Comparison of ENCODE assay signal across 8 cellular contexts in the genomic region with DNA sequence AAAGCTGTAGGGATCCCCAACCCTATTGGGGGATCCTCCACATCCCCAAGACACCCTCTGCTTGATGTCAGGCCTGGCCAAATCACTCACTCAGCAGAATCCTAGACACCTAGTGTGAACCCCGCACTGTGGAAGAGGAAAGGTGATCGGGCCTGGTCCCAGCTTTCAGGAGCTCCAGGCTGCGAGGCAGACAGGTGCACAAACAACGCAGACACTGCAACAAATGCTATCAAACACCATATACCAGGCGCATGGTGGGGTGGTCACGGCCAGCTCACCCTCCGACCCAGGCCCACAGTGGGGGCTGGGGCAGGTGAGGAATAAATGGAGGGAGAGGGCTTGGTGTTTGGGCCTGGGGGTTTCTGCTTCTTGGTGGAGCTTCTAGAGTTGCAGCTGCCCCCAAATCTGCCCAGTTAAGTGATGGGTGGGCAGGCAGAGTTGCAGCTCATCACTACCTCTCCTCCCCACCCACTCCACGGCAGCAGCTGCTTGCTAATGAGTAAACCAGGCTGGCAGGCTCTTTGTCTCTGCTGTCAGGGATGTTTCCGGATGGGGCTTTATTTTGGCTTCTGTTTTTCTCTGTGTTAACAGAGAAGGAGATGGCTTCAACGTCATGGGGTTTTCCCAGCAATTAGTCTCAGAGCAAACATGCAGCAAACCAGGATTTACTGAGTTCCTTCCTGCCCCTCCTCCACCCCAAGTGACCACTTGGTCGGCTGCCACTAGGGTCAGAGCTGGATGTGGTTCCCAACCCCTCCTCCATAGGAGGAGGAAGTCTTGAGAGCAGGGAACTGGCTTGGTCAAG. TPM values are rescaled to one million over a fixed set of nuclear protein-coding genes. Genes with fewer than 3 reads are reported as not detected.
DNase-seq lines count a peak whose midpoint lies in the region; ATAC-seq, FAIRE-seq and TF ChIP-seq lines count a peak whose summit lies in the region.

No MANE protein-coding gene starts in this region.

- peak; percentile 50 for DNase-seq in H7
- DNase-seq in NCI-H774 (lab: John Stamatoyannopoulos, UW) = peak; percentile 89
- peak; percentile 31 for DNase-seq in bronchial epithelial cell (ENCODE audit: low read depth)
- DNase-seq in left colon = peak; percentile 44 to 65
- peak; percentile 78 for DNase-seq in stromal cell of bone marrow (ENCODE audit: low read depth)
- no peak for DNase-seq in GM10266 (ENCODE audit: extremely low spot score)
- DNase-seq in ecto neural progenitor cell (ENCODE audit: low spot score) = no peak

- no peaks in the 10 kb centered on the region for H3K36me3 ChIP-seq in H7 (replicated peaks; ENCODE audit: control insufficient read depth, insufficient read depth, low read length)
- H3K36me3 ChIP-seq in bronchial epithelial cell (ENCODE audit: control insufficient read depth, insufficient read depth, low read length) = no peaks in the 10 kb centered on the region

- ATAC-seq in left colon = peak; percentile 62
- ATAC-seq in GM19452 (IDR thresholded peaks at IDR 0.05; ENCODE audit: unreplicated experiment) = no peak

- H3K27me3 ChIP-seq in H7 (ENCODE audit: control insufficient read depth, insufficient read depth, low read length) (no peaks in the 10 kb centered on the region), bronchial epithelial cell (ENCODE audit: control insufficient read depth, insufficient read depth, low read length) (no peaks in the 10 kb centered on the region)

- no peak overlapping the region for H3K4me3 ChIP-seq in H7 (ENCODE audit: insufficient read depth, low read depth, low read length)
- H3K4me3 ChIP-seq in bronchial epithelial cell (ENCODE audit: low read depth, low read length) = no peak overlapping the region

- intact Hi-C loops in left colon (cut with DNase I, micrococcal nuclease) = no loop called here

- no peak for FAIRE-seq in bronchial epithelial cell (lab: Jason Lieb, UNC)

- no peak for TF ChIP-seq CTCF in bronchial epithelial cell (IDR thresholded peaks at IDR 0.05; ENCODE audit: insufficient read depth, low read length, severe bottlenecking)
- no peak for TF ChIP-seq CTCF in GM10266 (IDR thresholded peaks at IDR 0.05; ENCODE audit: control insufficient read depth, insufficient read depth, low read depth, missing control alignments)

RNA-seq across cellular contexts. Expression of a gene that starts 46.6 kb away (rescaled TPM):
- under 0.01 and 0.03 TPM in 2 replicates for total RNA-seq in H7 (2014; rRNA removed; shearing (Covaris generic))
- total RNA-seq in bronchial epithelial cell = under 0.01 TPM in 1 of 2 replicates, not detected in the other
- 10 to 100 TPM; 42.2 to 53.7 TPM for total RNA-seq in left colon

Comparison
In these comparisons a context has a peak if more than half of its experiments do, and no peak if none do; other contexts are left out.
1. DNase-seq: peak in H7 (single experiment), NCI-H774 (single experiment), bronchial epithelial cell (single experiment), left colon (2 of 2) and stromal cell of bone marrow (single experiment); none in GM10266 (single experiment) and ecto neural progenitor cell (single experiment).
2. RNA of a gene that starts 46.6 kb away (total RNA-seq): 42.2 to 53.7 TPM in left colon; under 0.01 to 0.03 TPM in H7 and under 0.01 TPM in bronchial epithelial cell; every median in the first group is over 10 times any median in the second.